ENCODE assay signal across 25 cellular contexts in genomic region chr19:16946951-16947940, GRCh38. TPM values are rescaled to one million over a fixed set of nuclear protein-coding genes. Genes with fewer than 3 reads are reported as not detected.
A peak's percentile ranks its signal among the peaks of the same experiment; 100 is the strongest.
DNase-seq lines count a peak whose midpoint lies in the region; TF ChIP-seq lines count a peak whose summit lies in the region.
"Had no signal": no experiment of that assay in that cellular context is flagged by ENCODE, and none has a peak within 500 bp of the region (broad histone marks: within the 10 kb centered on the region; RNA-seq: fewer than 3 reads in every experiment).

No MANE protein-coding gene starts in this region.

- H3K27ac Mint-ChIP-seq in activated naive CD4-positive, alpha-beta T cell treated with anti-CD3 and anti-CD28 coated beads, Interleukin-2, amount 10 ng/mL, durations not matched to agents 7 days and 5 days, result peak overlapping the region; percentile 9
- H3K27ac Mint-ChIP-seq in activated naive CD4-positive, alpha-beta T cell treated with anti-CD3 and anti-CD28 coated beads for 36 hours, result no peak overlapping the region
- no peak overlapping the region for H3K27ac Mint-ChIP-seq in type B pancreatic cell
- no peak overlapping the region for H3K27ac Mint-ChIP-seq in chondrocyte (ENCODE audit: unreplicated experiment)
- H3K27ac Mint-ChIP-seq: CD4-positive, alpha-beta T cell had no signal

- POLR2A ChIA-PET in HEK293 (lab: Yijun Ruan, JAX), result no interaction called here

- H3K36me3 ChIP-seq in HEK293 (ENCODE audit: control insufficient read depth in 2 of 2, insufficient read depth in 1 of 2, low read length in 2 of 2), result no peaks in the 10 kb centered on the region
- H3K36me3 ChIP-seq: MG63 had no signal

- no peaks in the 10 kb centered on the region for H3K4me1 ChIP-seq in HEK293 (ENCODE audit: control insufficient read depth, insufficient read depth, low read length)

- no peak overlapping the region for H3K4me3 ChIP-seq in HEK293 (ENCODE audit: low read depth, low read length)
- H3K4me3 ChIP-seq: BLaER1 treated with 17β-estradiol and CSF1 and Interleukin-3, amounts not matched to agents 10 nM and 100 nM; MG63 had no signal

- no peak overlapping the region for H3K27ac ChIP-seq in HEK293 (ENCODE audit: extremely low read depth, low read depth, low read length)
- H3K27ac ChIP-seq: BLaER1 treated with 17β-estradiol and CSF1 and Interleukin-3, amounts not matched to agents 10 nM and 100 nM had no signal

- CTCF ChIA-PET in activated naive CD4-positive, alpha-beta T cell treated with anti-CD3 and anti-CD28 coated beads, Interleukin-2, amount 10 ng/mL, durations not matched to agents 7 days and 5 days (lab: Charles Lee), result no interaction called here
- CTCF ChIA-PET in activated naive CD4-positive, alpha-beta T cell treated with anti-CD3 and anti-CD28 coated beads for 36 hours (lab: Charles Lee), result no interaction called here
- CTCF ChIA-PET in HEK293 (lab: Yijun Ruan, JAX), result interaction anchor here (0.6 kb wide), 1 partner anchor 27 kb away, joined by 6 read pairs; no protein-coding TSS in a partner anchor

- no peaks in the 10 kb centered on the region for H3K36me3 Mint-ChIP-seq in activated naive CD4-positive, alpha-beta T cell treated with anti-CD3 and anti-CD28 coated beads, Interleukin-2, amount 10 ng/mL, durations not matched to agents 7 days and 5 days
- H3K36me3 Mint-ChIP-seq in activated naive CD4-positive, alpha-beta T cell treated with anti-CD3 and anti-CD28 coated beads for 36 hours (ENCODE audit: low read depth), result no peaks in the 10 kb centered on the region
- H3K36me3 Mint-ChIP-seq in type B pancreatic cell (peaks cover 10% of the 10 kb centered on the region), chondrocyte (ENCODE audit: low read depth) (no peaks in the 10 kb centered on the region)

- H3K4me3 Mint-ChIP-seq in activated naive CD4-positive, alpha-beta T cell treated with anti-CD3 and anti-CD28 coated beads, Interleukin-2, amount 10 ng/mL, durations not matched to agents 7 days and 5 days, result no peak overlapping the region
- H3K4me3 Mint-ChIP-seq in activated naive CD4-positive, alpha-beta T cell treated with anti-CD3 and anti-CD28 coated beads for 36 hours, result no peak overlapping the region
- H3K4me3 Mint-ChIP-seq in type B pancreatic cell, result no peak overlapping the region
- no peak overlapping the region for H3K4me3 Mint-ChIP-seq in chondrocyte (ENCODE audit: unreplicated experiment)
- H3K4me3 Mint-ChIP-seq: CD4-positive, alpha-beta T cell; H9 had no signal

- H3K27me3 Mint-ChIP-seq in activated naive CD4-positive, alpha-beta T cell treated with anti-CD3 and anti-CD28 coated beads, Interleukin-2, amount 10 ng/mL, durations not matched to agents 7 days and 5 days, result no peaks in the 10 kb centered on the region
- no peaks in the 10 kb centered on the region for H3K27me3 Mint-ChIP-seq in activated naive CD4-positive, alpha-beta T cell treated with anti-CD3 and anti-CD28 coated beads for 36 hours (ENCODE audit: low read depth)
- H3K27me3 Mint-ChIP-seq in type B pancreatic cell (no peaks in the 10 kb centered on the region), chondrocyte (ENCODE audit: low read depth) (peaks cover 4% of the 10 kb centered on the region)

- TF ChIP-seq CTCF in HEK293 (tag by site-specific recombination; IDR thresholded peaks at IDR 0.05) (no peak), type B pancreatic cell (conservative IDR thresholded peaks at IDR 0.05) (no peak), chondrocyte (IDR thresholded peaks at IDR 0.05) (no peak)

- no peaks in the 10 kb centered on the region for H3K4me1 Mint-ChIP-seq in activated naive CD4-positive, alpha-beta T cell treated with anti-CD3 and anti-CD28 coated beads, Interleukin-2, amount 10 ng/mL, durations not matched to agents 7 days and 5 days
- no peaks in the 10 kb centered on the region for H3K4me1 Mint-ChIP-seq in activated naive CD4-positive, alpha-beta T cell treated with anti-CD3 and anti-CD28 coated beads for 36 hours (ENCODE audit: low read depth)
- no peaks in the 10 kb centered on the region for H3K4me1 Mint-ChIP-seq in type B pancreatic cell (ENCODE audit: unreplicated experiment)
- H3K4me1 Mint-ChIP-seq in chondrocyte (ENCODE audit: low read depth), result no peaks in the 10 kb centered on the region

- no peak for DNase-seq in activated naive CD4-positive, alpha-beta T cell treated with anti-CD3 and anti-CD28 coated beads, Interleukin-2, amount 10 ng/mL, durations not matched to agents 7 days and 5 days
- DNase-seq in activated naive CD4-positive, alpha-beta T cell treated with anti-CD3 and anti-CD28 coated beads for 36 hours, result no peak
- DNase-seq in mesenteric fat pad (ENCODE audit: low spot score), result peak; percentile 51
- peak; percentile 58 for DNase-seq in type B pancreatic cell (ENCODE audit: extremely low spot score, unreplicated experiment)
- no peak for DNase-seq in NCI-H2107 treated with DMSO at 0.1 percent for 48 hours (lab: John Stamatoyannopoulos, UW; ENCODE audit: unreplicated experiment)
- no peak for DNase-seq in stimulated activated CD4-positive, alpha-beta T cell treated with anti-CD3 and anti-CD28 coated beads, Interleukin-2, amount 100 ng/mL, for 48 hours
- no peak for DNase-seq in chondrocyte (ENCODE audit: low spot score)
- DNase-seq: AML-193; CD4-positive, alpha-beta T cell; EL; GDM1; H9; IMR-90; KG1; MG63; NCI-H1105 treated with DMSO at 0.1 percent for 48 hours; NCI-H146; NCI-H2029; NCI-H526 treated with DMSO at 0.1 percent for 48 hours; RPMI8226; SHP77 had no signal

- H3K9me3 ChIP-seq in HEK293 (ENCODE audit: control insufficient read depth, insufficient read depth, low read depth, low read length), result no peaks in the 10 kb centered on the region
- H3K9me3 ChIP-seq: MG63 had no signal

- H3K9me3 Mint-ChIP-seq in activated naive CD4-positive, alpha-beta T cell treated with anti-CD3 and anti-CD28 coated beads, Interleukin-2, amount 10 ng/mL, durations not matched to agents 7 days and 5 days, result peaks cover 19% of the 10 kb centered on the region
- H3K9me3 Mint-ChIP-seq in activated naive CD4-positive, alpha-beta T cell treated with anti-CD3 and anti-CD28 coated beads for 36 hours, result peaks cover 3% of the 10 kb centered on the region
- no peaks in the 10 kb centered on the region for H3K9me3 Mint-ChIP-seq in type B pancreatic cell
- no peaks in the 10 kb centered on the region for H3K9me3 Mint-ChIP-seq in chondrocyte (ENCODE audit: low read depth)
- H3K9me3 Mint-ChIP-seq: CD4-positive, alpha-beta T cell had no signal

- intact Hi-C loops in activated naive CD4-positive, alpha-beta T cell treated with anti-CD3 and anti-CD28 coated beads for 36 hours (cut with micrococcal nuclease), result no loop called here

TF ChIP-seq in HEK293, 187 proteins besides CTCF, POLR2A, EP300 and RAD21:
- TF ChIP-seq INSM2 (tag by site-specific recombination; IDR thresholded peaks at IDR 0.05) (no peak), ZSCAN4 (tag by site-specific recombination; IDR thresholded peaks at IDR 0.05) (0 out of 2 replicates have a peak, but pooled peaks have one; percentile 56)

RNA-seq across cellular contexts. Expression of gene F2RL3, which starts 58.4 kb away (rescaled TPM):
- total RNA-seq in activated naive CD4-positive, alpha-beta T cell treated with anti-CD3 and anti-CD28 coated beads for 36 hours, result not detected
- total RNA-seq in mesenteric fat pad (33.9 TPM), type B pancreatic cell (ENCODE audit: low replicate concordance) (not detected in 2 replicates), chondrocyte (0.05 to 0.10 TPM in 2 of 3 replicates, not detected in the other)
- total RNA-seq: CD4-positive, alpha-beta T cell; H9; IMR-90; NCI-H460; SK-MEL-5 had no signal

Comparison
In these comparisons a context has a peak if more than half of its experiments do, and no peak if none do; other contexts are left out.
1. DNase-seq: peak in mesenteric fat pad (single experiment) and type B pancreatic cell (single experiment); none in activated naive CD4-positive, alpha-beta T cell treated with anti-CD3 and anti-CD28 coated beads, Interleukin-2, amount 10 ng/mL, durations not matched to agents 7 days and 5 days (single experiment), activated naive CD4-positive, alpha-beta T cell treated with anti-CD3 and anti-CD28 coated beads for 36 hours (single experiment), NCI-H2107 treated with DMSO at 0.1 percent for 48 hours (single experiment), stimulated activated CD4-positive, alpha-beta T cell treated with anti-CD3 and anti-CD28 coated beads, Interleukin-2, amount 100 ng/mL, for 48 hours (0 of 2) and chondrocyte (single experiment).
2. RNA of gene F2RL3, which starts 58.4 kb away (total RNA-seq): 33.9 TPM in mesenteric fat pad (single experiment); 0.05 to 0.10 TPM in chondrocyte, not detected in activated naive CD4-positive, alpha-beta T cell treated with anti-CD3 and anti-CD28 coated beads for 36 hours and not detected in type B pancreatic cell; every median in the first group is over 10 times any median in the second.